In genomic region chr3:44031387-44032380, GRCh38 we compare ENCODE assay signal across 17 cellular contexts.
DNase-seq lines count a peak whose midpoint lies in the region; ATAC-seq, FAIRE-seq and TF ChIP-seq lines count a peak whose summit lies in the region.
"Had no signal": no experiment of that assay in that cellular context is flagged by ENCODE, and none has a peak within 500 bp of the region (broad histone marks: within the 10 kb centered on the region; RNA-seq: fewer than 3 reads in every experiment).

No MANE protein-coding gene starts in this region.

- H3K23ac ChIP-seq in neuronal stem cell (ENCODE audit: low read depth, low read length, poor library complexity) = no peak overlapping the region

- H2BK5ac ChIP-seq in neuronal stem cell (ENCODE audit: low read length) = no peak overlapping the region

- no peak overlapping the region for H3K9ac ChIP-seq in neuronal stem cell (ENCODE audit: low read depth, low read length, poor library complexity)
- H3K9ac ChIP-seq: SK-N-SH had no signal

- H3K27ac ChIP-seq in neuronal stem cell (replicated peaks; ENCODE audit: low read length) = no peak overlapping the region
- H3K27ac ChIP-seq: HL-60, PC-9 had no signal

- H2AK5ac ChIP-seq in neuronal stem cell (ENCODE audit: low read depth, low read length) = no peak overlapping the region

- H4K8ac ChIP-seq in neuronal stem cell (ENCODE audit: low read depth, low read length) = no peak overlapping the region

- H2AFZ ChIP-seq in neuronal stem cell (ENCODE audit: low read length) = no peak overlapping the region
- H2AFZ ChIP-seq: PC-9 had no signal

- H4K91ac ChIP-seq in neuronal stem cell (ENCODE audit: low read depth, low read length, poor library complexity) = no peak overlapping the region

- no peaks in the 10 kb centered on the region for H3K9me3 ChIP-seq in neuronal stem cell (replicated peaks in 1 of 2; ENCODE audit: control insufficient read depth in 2 of 2, insufficient read depth in 1 of 2, low read depth in 1 of 2, low read length in 2 of 2)
- H3K9me3 ChIP-seq: SK-N-SH had no signal

- no peak overlapping the region for H3K4ac ChIP-seq in neuronal stem cell (ENCODE audit: low read length)

- H3K4me2 ChIP-seq in neuronal stem cell (ENCODE audit: insufficient read depth, low read length, poor library complexity, severe bottlenecking) = no peak overlapping the region
- H3K4me2 ChIP-seq: PC-9, SK-N-SH had no signal

- no CpG with 5 or more reads among the region's 16 CpGs for whole genome bisulfite sequencing in neuronal stem cell (ENCODE audit: extremely low coverage in 2 of 2, insufficient read length in 2 of 2, insufficient replicate concordance in 1 of 2), 2 donors

- no peak overlapping the region for H2BK12ac ChIP-seq in neuronal stem cell (ENCODE audit: low read length)

- H2BK120ac ChIP-seq in neuronal stem cell (ENCODE audit: low read depth, low read length) = no peak overlapping the region

- H2BK15ac ChIP-seq in neuronal stem cell (ENCODE audit: low read length) = peak overlapping the region; percentile 51

- peak; percentile 89 for DNase-seq in GM12865 (ENCODE audit: low read depth)
- DNase-seq in bronchial epithelial cell (ENCODE audit: low read depth) = no peak
- no peak for DNase-seq in neuronal stem cell (ENCODE audit: low spot score)
- no peak for DNase-seq in islet precursor cell
- DNase-seq in Kasumi-1 (lab: John Stamatoyannopoulos, UW) = no peak
- no peak for DNase-seq in stimulated activated CD4-positive, alpha-beta T cell treated with anti-CD3 and anti-CD28 coated beads, Interleukin-4, amount 100 ng/mL, for 1 hour
- DNase-seq: Calu3; CD4-positive, alpha-beta T cell; HCEC 1CT; NCI-H1694 treated with DMSO at 0.1 percent for 48 hours; NCI-H446; PC-9; SK-N-SH had no signal

- H3K4me3 ChIP-seq in GM12865 (ENCODE audit: low read depth, low read length) (peak overlapping the region; percentile 47), bronchial epithelial cell (ENCODE audit: low read depth, low read length) (no peak overlapping the region), neuronal stem cell (ENCODE audit: low read length in 2 of 2) (no peak overlapping the region)
- H3K4me3 ChIP-seq: PC-9 had no signal

- H3K36me3 ChIP-seq in bronchial epithelial cell (ENCODE audit: control insufficient read depth, insufficient read depth, low read length) (no peaks in the 10 kb centered on the region), neuronal stem cell (replicated peaks in 1 of 2; ENCODE audit: control insufficient read depth in 2 of 2, insufficient read depth in 2 of 2, low read length in 2 of 2) (no peaks in the 10 kb centered on the region)

- no peaks in the 10 kb centered on the region for H3K79me1 ChIP-seq in neuronal stem cell (ENCODE audit: low read depth, low read length)

- H3K27me3 ChIP-seq in bronchial epithelial cell (ENCODE audit: control insufficient read depth, insufficient read depth, low read length) (no peaks in the 10 kb centered on the region), neuronal stem cell (ENCODE audit: control insufficient read depth in 3 of 3, insufficient read depth in 3 of 3, low read depth in 1 of 3, low read length in 3 of 3) (no peaks in the 10 kb centered on the region)

- peaks cover 0 to 13% of the 10 kb centered on the region in 2 donors for H3K4me1 ChIP-seq in neuronal stem cell (ENCODE audit: control insufficient read depth in 2 of 2, insufficient read depth in 1 of 2, low read depth in 1 of 2, low read length in 2 of 2)

- ATAC-seq in HG03095 (IDR thresholded peaks at IDR 0.05; ENCODE audit: unreplicated experiment) = peak; percentile 40
- no peak for ATAC-seq in GM21447 (IDR thresholded peaks at IDR 0.05; ENCODE audit: unreplicated experiment)
- ATAC-seq: Right ventricle myocardium inferior had no signal

- no peak overlapping the region for H3K18ac ChIP-seq in neuronal stem cell (ENCODE audit: low read length)

- FAIRE-seq in bronchial epithelial cell (lab: Jason Lieb, UNC) = peak; percentile 7

- TF ChIP-seq CTCF in GM12865 (IDR thresholded peaks at IDR 0.05; ENCODE audit: insufficient read depth, low read depth, low read length, missing control alignments) (no peak), bronchial epithelial cell (IDR thresholded peaks at IDR 0.05; ENCODE audit: insufficient read depth, low read length, severe bottlenecking) (no peak)

- H3K14ac ChIP-seq in neuronal stem cell (ENCODE audit: low read length) = no peak overlapping the region
